1 cellular context compared by ENCODE assay signal in the genomic region with DNA sequence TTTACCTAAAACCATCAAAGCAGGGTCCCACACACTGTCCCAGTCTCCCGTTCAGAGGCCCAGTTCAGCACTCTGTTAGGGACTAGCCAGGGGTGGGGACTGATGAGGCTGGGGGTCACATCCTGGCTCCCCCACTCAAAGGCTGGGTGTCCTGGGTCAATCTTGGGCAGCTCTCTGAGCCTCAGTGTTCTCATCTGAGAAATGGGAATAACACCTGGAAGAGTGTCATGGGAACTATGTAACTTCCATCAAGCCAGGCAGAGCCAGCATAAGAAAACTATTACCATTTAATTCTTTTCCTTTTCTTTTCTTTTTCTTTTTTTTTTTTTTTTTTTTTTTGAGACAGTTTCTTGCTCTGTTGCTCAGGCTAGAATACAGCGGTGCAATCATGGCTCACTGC.
TF ChIP-seq lines count a peak whose summit lies in the region.

No MANE protein-coding gene starts in this region.

TF ChIP-seq in IMR-90, 13 proteins besides CTCF, POLR2A, EP300 and RAD21:
- TF ChIP-seq RFX5 (IDR thresholded peaks at IDR 0.05; ENCODE audit: low read depth, low read length): no peak
- TF ChIP-seq RCOR1 (IDR thresholded peaks at IDR 0.05; ENCODE audit: insufficient replicate concordance, low read length): no peak
- TF ChIP-seq FOS (IDR thresholded peaks at IDR 0.05; ENCODE audit: low read depth, low read length): no peak
- TF ChIP-seq CHD1 (IDR thresholded peaks at IDR 0.05; ENCODE audit: low read depth, low read length): no peak
- TF ChIP-seq MAZ (IDR thresholded peaks at IDR 0.05; ENCODE audit: borderline replicate concordance, low read depth, low read length): no peak
- TF ChIP-seq, protein P1, sequence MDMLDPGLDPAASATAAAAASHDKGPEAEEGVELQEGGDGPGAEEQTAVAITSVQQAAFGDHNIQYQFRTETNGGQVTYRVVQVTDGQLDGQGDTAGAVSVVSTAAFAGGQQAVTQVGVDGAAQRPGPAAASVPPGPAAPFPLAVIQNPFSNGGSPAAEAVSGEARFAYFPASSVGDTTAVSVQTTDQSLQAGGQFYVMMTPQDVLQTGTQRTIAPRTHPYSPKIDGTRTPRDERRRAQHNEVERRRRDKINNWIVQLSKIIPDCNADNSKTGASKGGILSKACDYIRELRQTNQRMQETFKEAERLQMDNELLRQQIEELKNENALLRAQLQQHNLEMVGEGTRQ (IDR thresholded peaks at IDR 0.05; ENCODE audit: low read depth, low read length): no peak
- TF ChIP-seq SMC3 (IDR thresholded peaks at IDR 0.05; ENCODE audit: low read depth, low read length): no peak
- TF ChIP-seq MXI1 (IDR thresholded peaks at IDR 0.05; ENCODE audit: borderline replicate concordance, low read depth, low read length): no peak
- no peak for TF ChIP-seq MAFK (IDR thresholded peaks at IDR 0.05; ENCODE audit: low read depth, low read length)
- TF ChIP-seq, protein P2, sequence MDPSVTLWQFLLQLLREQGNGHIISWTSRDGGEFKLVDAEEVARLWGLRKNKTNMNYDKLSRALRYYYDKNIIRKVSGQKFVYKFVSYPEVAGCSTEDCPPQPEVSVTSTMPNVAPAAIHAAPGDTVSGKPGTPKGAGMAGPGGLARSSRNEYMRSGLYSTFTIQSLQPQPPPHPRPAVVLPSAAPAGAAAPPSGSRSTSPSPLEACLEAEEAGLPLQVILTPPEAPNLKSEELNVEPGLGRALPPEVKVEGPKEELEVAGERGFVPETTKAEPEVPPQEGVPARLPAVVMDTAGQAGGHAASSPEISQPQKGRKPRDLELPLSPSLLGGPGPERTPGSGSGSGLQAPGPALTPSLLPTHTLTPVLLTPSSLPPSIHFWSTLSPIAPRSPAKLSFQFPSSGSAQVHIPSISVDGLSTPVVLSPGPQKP (IDR thresholded peaks at IDR 0.05; ENCODE audit: borderline replicate concordance, low read depth, low read length): no peak
- no peak for TF ChIP-seq CEBPB (IDR thresholded peaks at IDR 0.05; ENCODE audit: low read depth, low read length)
- no peak for TF ChIP-seq NFE2L2 (IDR thresholded peaks at IDR 0.05; ENCODE audit: low read depth, low read length)
- no peak for TF ChIP-seq BHLHE40 (IDR thresholded peaks at IDR 0.05; ENCODE audit: low read depth, low read length)
